Comparison of ENCODE assay signal across 27 cellular contexts in the genomic region with DNA sequence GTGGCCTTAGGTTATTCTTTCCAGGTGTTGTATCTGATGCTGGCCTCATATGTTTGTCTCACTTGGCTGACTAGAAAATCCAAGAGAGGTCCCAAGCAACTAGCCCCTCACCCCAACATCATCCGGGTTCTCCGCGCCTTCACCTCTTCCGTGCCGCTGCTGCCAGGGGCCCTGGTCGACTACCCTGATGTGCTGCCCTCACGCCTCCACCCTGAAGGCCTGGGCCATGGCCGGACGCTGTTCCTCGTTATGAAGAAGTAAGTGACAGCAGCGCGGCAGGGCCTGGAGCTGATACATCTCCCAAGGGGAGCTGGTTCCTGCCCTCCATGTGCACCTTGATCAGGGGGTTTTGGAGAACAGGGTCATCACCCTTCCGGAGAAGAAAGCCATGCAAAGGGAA. TPM values are rescaled to one million over a fixed set of nuclear protein-coding genes. Genes with fewer than 3 reads are reported as not detected.
"Had no signal": no experiment of that assay in that cellular context is flagged by ENCODE, and none has a peak within 500 bp of the region (broad histone marks: within the 10 kb centered on the region; RNA-seq: fewer than 3 reads in every experiment).

No MANE protein-coding gene starts in this region.

- H3K4me1 ChIP-seq: stomach, suprapubic skin, testis, thyroid gland, tibial artery, tibial nerve, transverse colon, upper lobe of left lung, upper lobe of right lung, uterus, vagina had no signal

- H3K4me3 ChIP-seq: stomach, suprapubic skin, testis, thoracic aorta, thyroid gland, tibial artery, tibial nerve, transverse colon, upper lobe of left lung, upper lobe of right lung, uterus, vagina had no signal

- H3K27ac ChIP-seq: stomach, suprapubic skin, testis, thoracic aorta, thyroid gland, tibial artery, tibial nerve, transverse colon, upper lobe of left lung, upper lobe of right lung, uterus, vagina had no signal

- DNase-seq: stimulated activated CD4-positive, alpha-beta T cell treated with anti-CD3 and anti-CD28 coated beads, Interleukin-2, amount 100 ng/mL, for 48 hours; stimulated activated CD4-positive, alpha-beta T cell treated with anti-CD3 and anti-CD28 coated beads, Interleukin-4, amount 100 ng/mL, for 1 hour; stimulated activated CD4-positive, alpha-beta T cell treated with anti-CD3 and anti-CD28 coated beads, Interleukin-4, amount 100 ng/mL, for 24 hours; stimulated activated CD4-positive, alpha-beta T cell treated with anti-CD3 and anti-CD28 coated beads, Interleukin-4, amount 100 ng/mL, for 4 hours; stimulated activated CD8-positive, alpha-beta memory T cell treated with anti-CD3 and anti-CD28 coated beads, Interleukin-4, amount 100 ng/mL, for 48 hours; stimulated activated naive B cell treated with anti-CD40 and anti-IgM and Interleukin-4, amounts not matched to agents 10 μg/mL and 1 μg/mL and 100 μg/mL, for 72 hours; stimulated activated naive CD4-positive, alpha-beta T cell treated with Interleukin-2 at 50 U/mL for 16 hours; stimulated activated naive CD8-positive, alpha-beta T cell treated with anti-CD3 and anti-CD28 coated beads, Interleukin-15, amount 100 ng/mL, for 72 hours; stimulated activated naive CD8-positive, alpha-beta T cell treated with anti-CD3 and anti-CD28 coated beads, Interleukin-15, Interleukin-2, amounts not matched to agents 100 U/mL and 50 U/mL, for 24 hours; stomach; substantia nigra; testis; thyroid gland; tibial artery; transverse colon; trophoblast cell; upper lobe of right lung; uterus had no signal

- H3K36me3 ChIP-seq: uterus had no signal

- H3K27me3 ChIP-seq: stomach, suprapubic skin, testis, thyroid gland, tibial artery, tibial nerve, transverse colon, upper lobe of left lung, upper lobe of right lung, uterus, vagina had no signal

- H3K9me3 ChIP-seq: stomach, suprapubic skin, testis, thoracic aorta, thyroid gland, tibial artery, tibial nerve, transverse colon, upper lobe of left lung, upper lobe of right lung, uterus, vagina had no signal

- FAIRE-seq: urothelium cell line had no signal

- ATAC-seq: stimulated activated effector memory CD8-positive, alpha-beta T cell treated with anti-CD3 and anti-CD28 coated beads, Interleukin-12 subunit alpha, Interleukin-12 subunit beta, amount 100 ng/mL, for 72 hours; stimulated activated memory B cell treated with anti-CD40 and anti-IgM and Interleukin-4, amounts not matched to agents 10 μg/mL and 1 μg/mL and 100 μg/mL, for 72 hours; stimulated activated naive B cell treated with anti-CD40 and anti-IgM and Interleukin-4, amounts not matched to agents 10 μg/mL and 1 μg/mL and 100 μg/mL, for 72 hours; stimulated activated naive CD8-positive, alpha-beta T cell treated with anti-CD3 and anti-CD28 coated beads, Interleukin-15, amount 100 ng/mL, for 72 hours; stimulated activated naive CD8-positive, alpha-beta T cell treated with anti-CD3 and anti-CD28 coated beads, Interleukin-15, Interleukin-2, amounts not matched to agents 100 U/mL and 50 U/mL, for 24 hours; upper lobe of right lung had no signal

RNA-seq across cellular contexts. Expression of a gene that starts 55.5 kb away (rescaled TPM):
- total RNA-seq: temporal lobe had no signal
